In the genomic region with DNA sequence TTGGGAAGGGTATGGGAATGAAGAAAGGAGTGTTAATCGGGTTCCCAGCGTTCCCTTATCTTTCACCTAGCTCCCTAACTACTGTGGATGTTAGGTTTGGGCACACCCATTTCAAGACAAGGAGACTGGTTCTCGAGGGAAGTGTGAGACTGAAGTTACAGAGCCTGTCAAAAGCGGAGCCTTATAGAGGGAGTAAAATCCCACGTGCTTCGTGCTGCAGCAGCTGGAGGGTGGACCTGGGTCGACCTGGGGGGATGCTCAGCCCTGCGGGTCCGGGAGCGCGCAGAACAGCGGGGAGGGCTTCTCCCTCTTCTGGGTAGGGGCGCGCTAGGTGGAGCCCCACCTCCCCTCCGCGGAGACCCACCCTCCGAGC, we compare ENCODE assay signal across 8 cellular contexts. TPM values are rescaled to one million over a fixed set of nuclear protein-coding genes. Genes with fewer than 3 reads are reported as not detected.
A peak's percentile ranks its signal among the peaks of the same experiment; 100 is the strongest.
DNase-seq lines count a peak whose midpoint lies in the region; ATAC-seq and TF ChIP-seq lines count a peak whose summit lies in the region.

No MANE protein-coding gene starts in this region.

- no peaks in the 10 kb centered on the region for H3K9me3 Mint-ChIP-seq in progenitor cell of endocrine pancreas (ENCODE audit: low read depth)

- peak overlapping the region; percentile 94 for H3K4me3 ChIP-seq in fibroblast of mammary gland (ENCODE audit: control insufficient read depth, low read depth, low read length)

- H3K27ac Mint-ChIP-seq in progenitor cell of endocrine pancreas = peak overlapping the region; percentile 76

- peak; percentile 32 for ATAC-seq in GM19023 (IDR thresholded peaks at IDR 0.05; ENCODE audit: unreplicated experiment)
- ATAC-seq in HG03378 (IDR thresholded peaks at IDR 0.05; ENCODE audit: unreplicated experiment) = peak; percentile 7
- ATAC-seq in SK-N-SH treated with all-trans-retinoic acid at 6 μM for 48 hours = peak; percentile 53

- H3K4me3 Mint-ChIP-seq in progenitor cell of endocrine pancreas (ENCODE audit: low read depth) = peak overlapping the region; percentile 83

- DNase-seq in AML-193 (lab: John Stamatoyannopoulos, UW) (peak; percentile 26 to 62), fibroblast of mammary gland (ENCODE audit: low read depth) (peak; percentile 14), progenitor cell of endocrine pancreas (ENCODE audit: low spot score, unreplicated experiment) (no peak), mesenteric fat pad (ENCODE audit: low spot score) (no peak), glomerular visceral epithelial cell (ENCODE audit: extremely low spot score) (no peak)

- H3K4me1 Mint-ChIP-seq in progenitor cell of endocrine pancreas (ENCODE audit: low read depth) = peaks cover 14% of the 10 kb centered on the region

- H3K27me3 Mint-ChIP-seq in progenitor cell of endocrine pancreas = peaks cover 43% of the 10 kb centered on the region

- TF ChIP-seq CTCF in fibroblast of mammary gland (conservative IDR thresholded peaks at IDR 0.05; ENCODE audit: control insufficient read depth, insufficient read depth, low read depth, low read length) (no peak), progenitor cell of endocrine pancreas (IDR thresholded peaks at IDR 0.05; ENCODE audit: unreplicated experiment) (no peak)

- H3K36me3 Mint-ChIP-seq in progenitor cell of endocrine pancreas (ENCODE audit: insufficient read depth) = peaks cover 14% of the 10 kb centered on the region

TF ChIP-seq in SK-N-SH treated with all-trans-retinoic acid at 6 μM for 48 hours, 23 proteins besides CTCF, POLR2A, EP300 and RAD21:
- TF ChIP-seq ISL1 (CRISPR knock-in tag; IDR thresholded peaks at IDR 0.05) (no peak), ESRRG (CRISPR knock-in tag; IDR thresholded peaks at IDR 0.05) (no peak), ZNF8 (CRISPR knock-in tag; IDR thresholded peaks at IDR 0.05) (no peak), ZNF565 (CRISPR knock-in tag; conservative IDR thresholded peaks at IDR 0.05; ENCODE audit: low read depth) (no peak), TOX (CRISPR knock-in tag; IDR thresholded peaks at IDR 0.05; ENCODE audit: borderline replicate concordance) (no peak), ZFP3 (CRISPR knock-in tag; IDR thresholded peaks at IDR 0.05) (no peak), PPARA (CRISPR knock-in tag; IDR thresholded peaks at IDR 0.05; ENCODE audit: borderline replicate concordance) (no peak), GLIS3 (CRISPR knock-in tag; IDR thresholded peaks at IDR 0.05) (no peak), OSR1 (CRISPR knock-in tag; IDR thresholded peaks at IDR 0.05) (no peak), SNAI2 (CRISPR knock-in tag; IDR thresholded peaks at IDR 0.05) (no peak), CSDC2 (CRISPR knock-in tag; IDR thresholded peaks at IDR 0.05) (no peak)
- TF ChIP-seq, protein P1, sequence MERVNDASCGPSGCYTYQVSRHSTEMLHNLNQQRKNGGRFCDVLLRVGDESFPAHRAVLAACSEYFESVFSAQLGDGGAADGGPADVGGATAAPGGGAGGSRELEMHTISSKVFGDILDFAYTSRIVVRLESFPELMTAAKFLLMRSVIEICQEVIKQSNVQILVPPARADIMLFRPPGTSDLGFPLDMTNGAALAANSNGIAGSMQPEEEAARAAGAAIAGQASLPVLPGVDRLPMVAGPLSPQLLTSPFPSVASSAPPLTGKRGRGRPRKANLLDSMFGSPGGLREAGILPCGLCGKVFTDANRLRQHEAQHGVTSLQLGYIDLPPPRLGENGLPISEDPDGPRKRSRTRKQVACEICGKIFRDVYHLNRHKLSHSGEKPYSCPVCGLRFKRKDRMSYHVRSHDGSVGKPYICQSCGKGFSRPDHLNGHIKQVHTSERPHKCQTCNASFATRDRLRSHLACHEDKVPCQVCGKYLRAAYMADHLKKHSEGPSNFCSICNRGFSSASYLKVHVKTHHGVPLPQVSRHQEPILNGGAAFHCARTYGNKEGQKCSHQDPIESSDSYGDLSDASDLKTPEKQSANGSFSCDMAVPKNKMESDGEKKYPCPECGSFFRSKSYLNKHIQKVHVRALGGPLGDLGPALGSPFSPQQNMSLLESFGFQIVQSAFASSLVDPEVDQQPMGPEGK (CRISPR knock-in tag; IDR thresholded peaks at IDR 0.05; ENCODE audit: borderline replicate concordance) = no peak
- TF ChIP-seq, protein P2, sequence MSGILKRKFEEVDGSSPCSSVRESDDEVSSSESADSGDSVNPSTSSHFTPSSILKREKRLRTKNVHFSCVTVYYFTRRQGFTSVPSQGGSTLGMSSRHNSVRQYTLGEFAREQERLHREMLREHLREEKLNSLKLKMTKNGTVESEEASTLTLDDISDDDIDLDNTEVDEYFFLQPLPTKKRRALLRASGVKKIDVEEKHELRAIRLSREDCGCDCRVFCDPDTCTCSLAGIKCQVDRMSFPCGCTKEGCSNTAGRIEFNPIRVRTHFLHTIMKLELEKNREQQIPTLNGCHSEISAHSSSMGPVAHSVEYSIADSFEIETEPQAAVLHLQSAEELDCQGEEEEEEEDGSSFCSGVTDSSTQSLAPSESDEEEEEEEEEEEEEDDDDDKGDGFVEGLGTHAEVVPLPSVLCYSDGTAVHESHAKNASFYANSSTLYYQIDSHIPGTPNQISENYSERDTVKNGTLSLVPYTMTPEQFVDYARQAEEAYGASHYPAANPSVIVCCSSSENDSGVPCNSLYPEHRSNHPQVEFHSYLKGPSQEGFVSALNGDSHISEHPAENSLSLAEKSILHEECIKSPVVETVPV (CRISPR knock-in tag; IDR thresholded peaks at IDR 0.05) = no peak
- TF ChIP-seq, protein P3, sequence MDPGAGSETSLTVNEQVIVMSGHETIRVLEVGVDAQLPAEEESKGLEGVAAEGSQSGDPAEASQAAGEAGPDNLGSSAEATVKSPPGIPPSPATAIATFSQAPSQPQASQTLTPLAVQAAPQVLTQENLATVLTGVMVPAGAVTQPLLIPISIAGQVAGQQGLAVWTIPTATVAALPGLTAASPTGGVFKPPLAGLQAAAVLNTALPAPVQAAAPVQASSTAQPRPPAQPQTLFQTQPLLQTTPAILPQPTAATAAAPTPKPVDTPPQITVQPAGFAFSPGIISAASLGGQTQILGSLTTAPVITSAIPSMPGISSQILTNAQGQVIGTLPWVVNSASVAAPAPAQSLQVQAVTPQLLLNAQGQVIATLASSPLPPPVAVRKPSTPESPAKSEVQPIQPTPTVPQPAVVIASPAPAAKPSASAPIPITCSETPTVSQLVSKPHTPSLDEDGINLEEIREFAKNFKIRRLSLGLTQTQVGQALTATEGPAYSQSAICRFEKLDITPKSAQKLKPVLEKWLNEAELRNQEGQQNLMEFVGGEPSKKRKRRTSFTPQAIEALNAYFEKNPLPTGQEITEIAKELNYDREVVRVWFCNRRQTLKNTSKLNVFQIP (CRISPR knock-in tag; IDR thresholded peaks at IDR 0.05; ENCODE audit: borderline replicate concordance, low read depth) = no peak
- TF ChIP-seq, protein P4, sequence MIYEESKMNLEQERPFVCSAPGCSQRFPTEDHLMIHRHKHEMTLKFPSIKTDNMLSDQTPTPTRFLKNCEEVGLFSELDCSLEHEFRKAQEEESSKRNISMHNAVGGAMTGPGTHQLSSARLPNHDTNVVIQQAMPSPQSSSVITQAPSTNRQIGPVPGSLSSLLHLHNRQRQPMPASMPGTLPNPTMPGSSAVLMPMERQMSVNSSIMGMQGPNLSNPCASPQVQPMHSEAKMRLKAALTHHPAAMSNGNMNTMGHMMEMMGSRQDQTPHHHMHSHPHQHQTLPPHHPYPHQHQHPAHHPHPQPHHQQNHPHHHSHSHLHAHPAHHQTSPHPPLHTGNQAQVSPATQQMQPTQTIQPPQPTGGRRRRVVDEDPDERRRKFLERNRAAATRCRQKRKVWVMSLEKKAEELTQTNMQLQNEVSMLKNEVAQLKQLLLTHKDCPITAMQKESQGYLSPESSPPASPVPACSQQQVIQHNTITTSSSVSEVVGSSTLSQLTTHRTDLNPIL (CRISPR knock-in tag; IDR thresholded peaks at IDR 0.05; ENCODE audit: low read depth) = no peak

RNA-seq across cellular contexts. Expression of a gene that starts 0.3 kb away (rescaled TPM):
- total RNA-seq in progenitor cell of endocrine pancreas (49.3 and 53.8 TPM in 2 replicates), mesenteric fat pad (27.8 TPM)

RNA-seq across cellular contexts. Expression of a gene that starts 28.1 kb away (rescaled TPM):
- total RNA-seq in progenitor cell of endocrine pancreas (not detected in 2 replicates), mesenteric fat pad (not detected)

Comparison
In these comparisons a context has a peak if more than half of its experiments do, and no peak if none do; other contexts are left out.
1. DNase-seq: peak in AML-193 (2 of 2) and fibroblast of mammary gland (single experiment); none in progenitor cell of endocrine pancreas (single experiment), mesenteric fat pad (single experiment) and glomerular visceral epithelial cell (single experiment).
2. Peak in every context shown above with its lines, with median percentiles within 50 percentile points of each other: ATAC-seq.